ENCODE assay signal across 11 cellular contexts in genomic region chr2:231554327-231554726, GRCh38. TPM values are rescaled to one million over a fixed set of nuclear protein-coding genes. Genes with fewer than 3 reads are reported as not detected.
DNase-seq lines count a peak whose midpoint lies in the region; ATAC-seq, FAIRE-seq and TF ChIP-seq lines count a peak whose summit lies in the region.
"Had no signal": no experiment of that assay in that cellular context is flagged by ENCODE, and none has a peak within 500 bp of the region (broad histone marks: within the 10 kb centered on the region; RNA-seq: fewer than 3 reads in every experiment).

No MANE protein-coding gene starts in this region.

- no peaks in the 10 kb centered on the region for H3K36me3 ChIP-seq in esophagus muscularis mucosa
- H3K36me3 ChIP-seq in pancreas: no peaks in the 10 kb centered on the region

- H3K27me3 Mint-ChIP-seq in HFFc6 (ENCODE audit: insufficient read depth) (peaks cover 14% of the 10 kb centered on the region), nephron progenitor cell (ENCODE audit: low read depth, poor library complexity) (peaks cover 20% of the 10 kb centered on the region)
- H3K27me3 Mint-ChIP-seq: brain had no signal

- H3K4me3 Mint-ChIP-seq in HFFc6: peak overlapping the region; percentile 87; the same call in 1 of the 2 replicates
- no peak overlapping the region for H3K4me3 Mint-ChIP-seq in nephron progenitor cell
- H3K4me3 Mint-ChIP-seq: brain had no signal

- TF ChIP-seq CTCF in AG04450 (IDR thresholded peaks at IDR 0.05; ENCODE audit: low read depth, low read length) (no peak), HFFc6 (IDR thresholded peaks at IDR 0.05) (no peak), esophagus muscularis mucosa (IDR thresholded peaks at IDR 0.05) (no peak), nephron progenitor cell (IDR thresholded peaks at IDR 0.05) (no peak), pancreas (IDR thresholded peaks at IDR 0.05) (no peak)

- H3K4me1 ChIP-seq in esophagus muscularis mucosa (peaks cover 16 to 24% (median 21%) of the 10 kb centered on the region in 4 donors), pancreas (no peaks in the 10 kb centered on the region)

- CTCF ChIA-PET in AG04450 (lab: Charles Lee): interaction anchor here (1.7 to 7.7 kb wide), 3 partner anchors 9 to 72 kb away, joined by 5 to 87 read pairs (median 33); no protein-coding TSS in a partner anchor

- H3K4me3 ChIP-seq in AG04450 (ENCODE audit: low read depth, low read length): peak overlapping the region; percentile 35
- peak overlapping the region; percentile 27 to 32 (median 30) for H3K4me3 ChIP-seq in esophagus muscularis mucosa
- no peak overlapping the region for H3K4me3 ChIP-seq in pancreas

- peaks cover 12% of the 10 kb centered on the region for H3K36me3 Mint-ChIP-seq in HFFc6 (ENCODE audit: low read depth)
- peaks cover 12% of the 10 kb centered on the region for H3K36me3 Mint-ChIP-seq in nephron progenitor cell (ENCODE audit: low read depth)

- H3K27me3 ChIP-seq in AG04450 (ENCODE audit: control insufficient read depth, insufficient read depth, low read length): peaks cover 4% of the 10 kb centered on the region
- H3K27me3 ChIP-seq in esophagus muscularis mucosa: no peaks in the 10 kb centered on the region
- H3K27me3 ChIP-seq in pancreas: no peaks in the 10 kb centered on the region

- WGBS in esophagus muscularis mucosa: 55% methylated on average over 8 of the region's 8 CpGs
- WGBS in pancreas, 2 donors: 70 to 75% methylated on average over 8 of the region's 8 CpGs

- H3K9me3 Mint-ChIP-seq in HFFc6: peaks cover 23% of the 10 kb centered on the region
- H3K9me3 Mint-ChIP-seq in nephron progenitor cell: peaks cover 36% of the 10 kb centered on the region

- H3K4me1 Mint-ChIP-seq in HFFc6 (ENCODE audit: low read depth) (peaks cover 12% of the 10 kb centered on the region), nephron progenitor cell (peaks cover 22% of the 10 kb centered on the region)
- H3K4me1 Mint-ChIP-seq: brain had no signal

- peaks cover 6% of the 10 kb centered on the region; the same call in 1 of the 2 replicates for H3K9me3 ChIP-seq in AG04450 (ENCODE audit: control insufficient read depth, insufficient read depth, low read length)
- peaks cover 0 to 13% (median 6%) of the 10 kb centered on the region in 4 donors for H3K9me3 ChIP-seq in esophagus muscularis mucosa
- no peaks in the 10 kb centered on the region for H3K9me3 ChIP-seq in pancreas

- H3K27ac ChIP-seq in AG04450 (ENCODE audit: low read depth, low read length) (no peak overlapping the region), esophagus muscularis mucosa (replicated peaks in 1 of 4) (peak overlapping the region; percentile 68 to 79 (median 73)), pancreas (no peak overlapping the region)

- intact Hi-C loops in esophagus muscularis mucosa (cut with DNase I): no loop called here
- intact Hi-C loops in pancreas (cut with DNase I): no loop called here

- no peak for ATAC-seq in pancreas
- no peak for ATAC-seq in GM19035 (IDR thresholded peaks at IDR 0.05; ENCODE audit: unreplicated experiment)

- POLR2A ChIA-PET in AG04450 (lab: Yijun Ruan, JAX): interaction anchor here (1.2 to 1.3 kb wide), 2 partner anchors 90 to 154 kb away, joined by 3 to 6 read pairs; partner anchors contain the start of genes NCL and PTMA

- peak overlapping the region; percentile 67; the same call in 1 of the 2 replicates for H3K27ac Mint-ChIP-seq in HFFc6
- H3K27ac Mint-ChIP-seq in nephron progenitor cell: peak overlapping the region; percentile 71

- DNase-seq in AG04450 (ENCODE audit: low read depth, low spot score) (no peak), HFFc6 (no peak), esophagus muscularis mucosa (ENCODE audit: extremely low spot score) (no peak), nephron progenitor cell (no peak), hepatic stellate cell (ENCODE audit: low spot score) (no peak), pancreas (no peak), HuH-7 (ENCODE audit: low spot score) (no peak)
- DNase-seq: COR-L47, NCI-H1436 had no signal

- FAIRE-seq in pancreas (lab: Jason Lieb, UNC): no peak

- no peak for TF ChIP-seq POLR2A in esophagus muscularis mucosa (IDR thresholded peaks at IDR 0.05; ENCODE audit: low read depth)

- TF ChIP-seq EP300 in esophagus muscularis mucosa (IDR thresholded peaks at IDR 0.05): no peak

RNA-seq across cellular contexts. Expression of gene NMUR1, which starts 24.1 kb away (rescaled TPM):
- polyA plus RNA-seq in AG04450 (2011; rRNA removed): not detected in 2 replicates
- not detected in 2 replicates for polyA minus RNA-seq in AG04450 (2011; rRNA and poly(A)+ RNA removed)
- total RNA-seq in HFFc6 (2021; fragmentation: NEBNext Ultra II Directional; extraction: Animal tissue kit (Norgen Biotek cat#: 25700)): not detected
- total RNA-seq in esophagus muscularis mucosa: 1 to 10 TPM; 1.2 to 5.4 (median 2.5) TPM
- total RNA-seq in pancreas: 1 to 10 TPM in 2 of 6 donors, under 1 TPM in 4; 0.38 to 2.1 (median 0.89) TPM
- polyA plus RNA-seq in pancreas: 1 to 10 TPM in 1 of 2 donors, under 1 TPM in 1; 0.73 to 1.3 TPM

RNA-seq across cellular contexts. Expression of gene TEX44, which starts 38.3 kb away (rescaled TPM):
- polyA plus RNA-seq in AG04450 (2011; rRNA removed): not detected in 2 replicates
- not detected in 2 replicates for polyA minus RNA-seq in AG04450 (2011; rRNA and poly(A)+ RNA removed)
- not detected for total RNA-seq in HFFc6 (2021; fragmentation: NEBNext Ultra II Directional; extraction: Animal tissue kit (Norgen Biotek cat#: 25700))
- not detected for total RNA-seq in esophagus muscularis mucosa
- not detected for total RNA-seq in pancreas
- polyA plus RNA-seq in pancreas: not detected

Comparison
In these comparisons a context has a peak if more than half of its experiments do, and no peak if none do; other contexts are left out.
1. H3K27ac ChIP-seq: peak in esophagus muscularis mucosa (4 of 4); none in AG04450 (single experiment) and pancreas (0 of 4).
2. H3K4me3 ChIP-seq: peak in AG04450 (single experiment) and esophagus muscularis mucosa (4 of 4); none in pancreas (0 of 4).